In the genomic region with DNA sequence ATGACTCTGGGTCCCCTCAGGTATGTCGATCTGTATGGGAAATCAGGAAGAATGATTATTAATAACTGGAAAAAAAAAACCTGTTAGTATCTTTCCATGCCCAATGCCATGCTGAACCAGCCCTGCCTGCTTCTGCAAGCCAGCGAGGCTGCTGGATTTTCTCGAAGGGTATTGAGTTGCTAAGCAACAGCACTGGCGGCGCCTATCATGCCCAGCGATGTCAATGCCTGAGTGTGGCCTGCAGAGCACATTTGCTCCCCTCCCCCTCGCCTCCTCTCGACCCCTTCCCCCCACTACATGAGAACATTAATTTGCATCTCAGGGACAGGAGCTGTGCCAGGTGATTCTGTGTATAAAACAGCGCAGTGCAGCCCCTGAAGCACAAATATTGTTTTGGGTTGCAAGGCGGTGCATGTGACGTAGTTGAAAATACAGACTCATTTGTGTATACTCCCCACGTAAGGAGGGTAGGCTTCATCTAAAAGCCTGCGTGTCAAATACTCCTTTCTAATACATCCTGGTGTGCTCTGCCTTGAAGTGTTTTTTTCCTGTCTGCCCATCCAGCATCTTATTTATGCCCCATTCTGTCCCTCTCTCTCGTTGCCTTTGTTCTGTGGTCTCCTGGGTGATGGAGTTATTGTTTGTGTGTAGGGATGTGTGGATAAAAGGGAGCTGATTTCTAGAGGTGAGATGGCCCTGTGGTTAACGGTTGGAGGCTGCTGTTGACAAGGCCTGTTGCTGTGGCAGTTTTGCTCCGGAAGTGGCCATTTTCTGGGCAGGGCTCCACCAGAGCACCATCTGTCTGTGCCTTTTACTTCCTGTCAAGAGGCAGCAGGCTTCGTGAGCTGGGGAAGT, we compare ENCODE assay signal across 1 cellular context.
TF ChIP-seq lines count a peak whose summit lies in the region.

No MANE protein-coding gene starts in this region.

TF ChIP-seq in neural cell, 6 proteins besides CTCF, POLR2A, EP300 and RAD21 (continued from another document):
- TF ChIP-seq, protein P1, sequence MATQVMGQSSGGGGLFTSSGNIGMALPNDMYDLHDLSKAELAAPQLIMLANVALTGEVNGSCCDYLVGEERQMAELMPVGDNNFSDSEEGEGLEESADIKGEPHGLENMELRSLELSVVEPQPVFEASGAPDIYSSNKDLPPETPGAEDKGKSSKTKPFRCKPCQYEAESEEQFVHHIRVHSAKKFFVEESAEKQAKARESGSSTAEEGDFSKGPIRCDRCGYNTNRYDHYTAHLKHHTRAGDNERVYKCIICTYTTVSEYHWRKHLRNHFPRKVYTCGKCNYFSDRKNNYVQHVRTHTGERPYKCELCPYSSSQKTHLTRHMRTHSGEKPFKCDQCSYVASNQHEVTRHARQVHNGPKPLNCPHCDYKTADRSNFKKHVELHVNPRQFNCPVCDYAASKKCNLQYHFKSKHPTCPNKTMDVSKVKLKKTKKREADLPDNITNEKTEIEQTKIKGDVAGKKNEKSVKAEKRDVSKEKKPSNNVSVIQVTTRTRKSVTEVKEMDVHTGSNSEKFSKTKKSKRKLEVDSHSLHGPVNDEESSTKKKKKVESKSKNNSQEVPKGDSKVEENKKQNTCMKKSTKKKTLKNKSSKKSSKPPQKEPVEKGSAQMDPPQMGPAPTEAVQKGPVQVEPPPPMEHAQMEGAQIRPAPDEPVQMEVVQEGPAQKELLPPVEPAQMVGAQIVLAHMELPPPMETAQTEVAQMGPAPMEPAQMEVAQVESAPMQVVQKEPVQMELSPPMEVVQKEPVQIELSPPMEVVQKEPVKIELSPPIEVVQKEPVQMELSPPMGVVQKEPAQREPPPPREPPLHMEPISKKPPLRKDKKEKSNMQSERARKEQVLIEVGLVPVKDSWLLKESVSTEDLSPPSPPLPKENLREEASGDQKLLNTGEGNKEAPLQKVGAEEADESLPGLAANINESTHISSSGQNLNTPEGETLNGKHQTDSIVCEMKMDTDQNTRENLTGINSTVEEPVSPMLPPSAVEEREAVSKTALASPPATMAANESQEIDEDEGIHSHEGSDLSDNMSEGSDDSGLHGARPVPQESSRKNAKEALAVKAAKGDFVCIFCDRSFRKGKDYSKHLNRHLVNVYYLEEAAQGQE (IDR thresholded peaks at IDR 0.05; ENCODE audit: borderline replicate concordance), result no peak
- TF ChIP-seq SMC3 (conservative IDR thresholded peaks at IDR 0.05; ENCODE audit: poor library complexity), result peak; percentile 36
